Comparison of ENCODE assay signal across 14 cellular contexts in genomic region chr11:19367051-19367709, GRCh38.
DNase-seq lines count a peak whose midpoint lies in the region; ATAC-seq and TF ChIP-seq lines count a peak whose summit lies in the region.
"Had no signal": no experiment of that assay in that cellular context is flagged by ENCODE, and none has a peak within 500 bp of the region (broad histone marks: within the 10 kb centered on the region; RNA-seq: fewer than 3 reads in every experiment).

No MANE protein-coding gene starts in this region.

- 63 to 67% methylated on average over 2 of the region's 2 CpGs for WGBS in tibial nerve, 2 donors

- peak overlapping the region in 3 of 4 donors; percentile 14 to 72 (median 20) for H3K27ac ChIP-seq in tibial nerve
- H3K27ac ChIP-seq: PC-9, right lobe of liver had no signal

- H3K27me3 ChIP-seq in tibial nerve = no peaks in the 10 kb centered on the region
- H3K27me3 ChIP-seq: right lobe of liver had no signal

- H3K4me1 Mint-ChIP-seq in natural killer cell = no peaks in the 10 kb centered on the region
- H3K4me1 Mint-ChIP-seq: activated naive CD8-positive, alpha-beta T cell treated with anti-CD3 and anti-CD28 coated beads for 36 hours had no signal

- H3K27ac Mint-ChIP-seq in natural killer cell = no peak overlapping the region
- H3K27ac Mint-ChIP-seq: activated naive CD8-positive, alpha-beta T cell treated with anti-CD3 and anti-CD28 coated beads for 36 hours had no signal

- H3K9me3 ChIP-seq in tibial nerve = no peaks in the 10 kb centered on the region
- H3K9me3 ChIP-seq: right lobe of liver had no signal

- H3K9me3 Mint-ChIP-seq in natural killer cell = no peaks in the 10 kb centered on the region

- H3K4me1 ChIP-seq in tibial nerve = peaks cover 0 to 51% (median 10%) of the 10 kb centered on the region in 4 donors

- TF ChIP-seq POLR2A in tibial nerve (IDR thresholded peaks at IDR 0.05) = no peak

- no peak overlapping the region for H3K4me3 Mint-ChIP-seq in natural killer cell
- H3K4me3 Mint-ChIP-seq: activated naive CD8-positive, alpha-beta T cell treated with anti-CD3 and anti-CD28 coated beads for 36 hours had no signal

- TF ChIP-seq EP300 in tibial nerve (IDR thresholded peaks at IDR 0.05) = peak in 1 of 2 donors; percentile 47

- no peak for ATAC-seq in natural killer cell
- ATAC-seq: right lobe of liver; stimulated activated naive CD8-positive, alpha-beta T cell treated with anti-CD3 and anti-CD28 coated beads, Interleukin-15, Interleukin-2, amounts not matched to agents 100 U/mL and 50 U/mL, for 24 hours had no signal

- peaks cover 16 to 52% of the 10 kb centered on the region in 2 donors for H3K27me3 Mint-ChIP-seq in natural killer cell (ENCODE audit: low read depth in 2 of 2)

- no peaks in the 10 kb centered on the region for H3K36me3 Mint-ChIP-seq in natural killer cell
- H3K36me3 Mint-ChIP-seq: activated naive CD8-positive, alpha-beta T cell treated with anti-CD3 and anti-CD28 coated beads for 36 hours had no signal

- in situ Hi-C loops in KBM-7 (cut with MboI; ENCODE audit: low pct_unique_long_range_greater_than_20kb, low sequenced_read_pairs) = no loop called here

- intact Hi-C loops in natural killer cell (cut with micrococcal nuclease) = no loop called here

- no peak for TF ChIP-seq CTCF in choroid plexus epithelial cell (conservative IDR thresholded peaks at IDR 0.05; ENCODE audit: low read depth, low read length)
- no peak for TF ChIP-seq CTCF in tibial nerve (IDR thresholded peaks at IDR 0.05)
- TF ChIP-seq CTCF in natural killer cell (IDR thresholded peaks at IDR 0.05) = no peak

- no peaks in the 10 kb centered on the region for H3K36me3 ChIP-seq in tibial nerve
- H3K36me3 ChIP-seq: right lobe of liver had no signal

- H3K4me3 ChIP-seq in choroid plexus epithelial cell (ENCODE audit: low read depth, low read length) (no peak overlapping the region), tibial nerve (no peak overlapping the region)
- H3K4me3 ChIP-seq: PC-9, right lobe of liver had no signal

- DNase-seq in HS-5 (ENCODE audit: low read depth) = peak; percentile 70
- DNase-seq in choroid plexus epithelial cell (ENCODE audit: low read depth) = peak; percentile 72
- DNase-seq in kidney tubule cell (ENCODE audit: low spot score) = peak; percentile 59
- peak in 1 of 2 donors; percentile 68 for DNase-seq in tibial nerve (ENCODE audit: low spot score in 2 of 2)
- DNase-seq in KBM-7 = no peak
- no peak for DNase-seq in natural killer cell
- DNase-seq in epidermal melanocyte (ENCODE audit: insufficient read length, low spot score) = no peak
- DNase-seq: activated CD4-positive, CD25-positive, alpha-beta regulatory T cell; activated naive CD8-positive, alpha-beta T cell treated with anti-CD3 and anti-CD28 coated beads for 36 hours; COR-L47; head of caudate nucleus; PC-9; right lobe of liver; stimulated activated naive CD8-positive, alpha-beta T cell treated with anti-CD3 and anti-CD28 coated beads, Interleukin-15, Interleukin-2, amounts not matched to agents 100 U/mL and 50 U/mL, for 24 hours had no signal

Comparison
In these comparisons a context has a peak if more than half of its experiments do, and no peak if none do; other contexts are left out.
1. DNase-seq: peak in HS-5 (single experiment), choroid plexus epithelial cell (single experiment) and kidney tubule cell (single experiment); none in KBM-7 (single experiment), natural killer cell (single experiment) and epidermal melanocyte (single experiment).